In the genomic region with DNA sequence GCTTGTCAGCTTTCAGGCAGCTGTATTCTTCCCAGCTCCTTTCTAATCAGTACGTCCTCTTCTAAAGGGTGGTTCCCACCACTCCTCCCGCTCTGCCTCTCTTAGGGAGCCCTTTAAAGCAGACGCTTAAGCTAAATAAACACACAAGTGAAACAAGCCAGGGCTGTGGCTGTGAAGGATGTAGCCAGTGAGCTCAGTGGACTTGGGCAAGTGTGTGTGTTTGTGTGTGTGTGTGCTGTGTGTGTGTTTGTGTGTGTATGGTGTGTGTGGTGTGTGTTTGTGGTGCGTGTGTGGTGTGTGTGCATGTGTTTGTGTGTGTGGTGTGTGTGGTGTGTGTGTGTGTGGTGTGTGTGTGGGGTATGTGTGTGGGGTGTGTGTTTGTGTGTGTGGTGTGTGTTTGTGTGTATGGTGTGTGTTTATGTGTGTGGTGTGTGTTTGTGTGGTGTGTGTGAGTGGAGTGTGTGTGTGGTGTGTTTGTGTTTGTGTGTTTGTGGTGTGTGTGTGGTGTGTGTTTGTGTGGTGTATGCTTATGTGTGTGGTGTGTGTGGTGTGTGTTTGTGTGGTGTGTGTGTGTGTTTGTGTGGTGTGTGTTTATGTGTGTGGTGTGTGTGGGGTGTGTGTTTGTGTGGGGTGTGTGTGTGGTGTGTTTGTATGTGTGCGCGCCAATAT, we compare ENCODE assay signal across 1 cellular context.
TF ChIP-seq lines count a peak whose summit lies in the region.

No MANE protein-coding gene starts in this region.

TF ChIP-seq in HEK293, 187 proteins besides CTCF, POLR2A, EP300 and RAD21 (continued from another document):
- TF ChIP-seq ZNF148 (tag by site-specific recombination; IDR thresholded peaks at IDR 0.05; ENCODE audit: borderline replicate concordance) (peak; percentile 69; the same call in 1 of the 2 replicates), ZNF707 (tag by site-specific recombination; IDR thresholded peaks at IDR 0.05) (peak; percentile 42; the same call in 1 of the 2 replicates), ZNF571 (tag by site-specific recombination; IDR thresholded peaks at IDR 0.05) (peak; percentile 47; the same call in 1 of the 2 replicates), ZNF239 (tag by site-specific recombination; IDR thresholded peaks at IDR 0.05) (0 out of 2 replicates have a peak, but pooled peaks have one; percentile 21), ZNF140 (tag by site-specific recombination; IDR thresholded peaks at IDR 0.05) (0 out of 2 replicates have a peak, but pooled peaks have one; percentile 3), TRIM28 (IDR thresholded peaks at IDR 0.05; ENCODE audit: borderline replicate concordance, low read length) (peak; percentile 49; the same call in 1 of the 2 replicates)
- TF ChIP-seq, protein P1, sequence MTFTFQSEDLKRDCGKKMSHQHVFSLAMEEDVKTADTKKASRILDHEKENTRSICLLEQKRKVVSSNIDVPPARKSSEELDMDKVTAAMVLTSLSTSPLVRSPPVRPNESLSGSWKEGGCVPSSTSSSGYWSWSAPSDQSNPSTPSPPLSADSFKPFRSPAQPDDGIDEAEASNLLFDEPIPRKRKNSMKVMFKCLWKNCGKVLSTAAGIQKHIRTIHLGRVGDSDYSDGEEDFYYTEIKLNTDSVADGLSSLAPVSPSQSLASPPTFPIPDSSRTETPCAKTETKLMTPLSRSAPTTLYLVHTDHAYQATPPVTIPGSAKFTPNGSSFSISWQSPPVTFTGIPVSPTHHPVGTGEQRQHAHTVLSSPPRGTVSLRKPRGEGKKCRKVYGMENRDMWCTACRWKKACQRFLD (tag by site-specific recombination; IDR thresholded peaks at IDR 0.05), result no peak
TF ChIP-seq in HEK293: peak in this region for 13.
